8 cellular contexts compared by ENCODE assay signal in the genomic region with DNA sequence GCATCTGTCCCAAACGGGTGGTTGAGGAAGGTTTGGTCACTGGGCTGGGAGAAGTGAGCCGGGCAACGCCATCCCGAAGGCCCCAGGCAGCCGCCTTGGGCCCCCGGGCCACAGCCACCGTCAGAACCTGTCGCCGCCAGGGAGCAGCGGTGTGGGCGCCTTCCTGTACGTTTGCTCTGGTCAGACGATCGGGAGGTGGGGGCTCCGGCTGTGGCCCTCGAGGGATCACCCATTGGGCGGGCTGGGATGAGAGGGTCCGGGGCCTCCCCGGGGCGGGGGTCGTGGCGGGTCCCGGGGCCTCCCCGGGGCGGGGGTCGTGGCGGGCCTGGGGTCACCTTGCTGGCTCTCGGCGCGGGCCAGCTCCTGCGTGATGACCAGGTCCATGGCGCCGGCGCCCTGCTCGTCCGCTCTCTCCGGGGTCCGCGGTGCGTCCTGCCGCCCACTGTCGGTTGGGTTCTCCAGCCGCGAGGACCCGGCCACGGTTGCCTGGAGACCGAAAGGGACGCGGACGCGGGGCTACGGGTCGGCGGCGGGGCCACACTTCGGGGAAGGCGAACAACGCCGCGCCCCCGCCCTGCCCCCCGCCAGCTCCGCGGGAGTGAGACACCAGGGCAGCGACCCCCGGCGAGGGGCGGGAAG. TPM values are rescaled to one million over a fixed set of nuclear protein-coding genes. Genes with fewer than 3 reads are reported as not detected.
DNase-seq lines count a peak whose midpoint lies in the region; ATAC-seq and TF ChIP-seq lines count a peak whose summit lies in the region.

A gene (minus strand): TSS at position 470 of the 639 bp plus-strand sequence. CDS start 86 bp downstream, at position 384.

- TF ChIP-seq CTCF in SK-N-SH (IDR thresholded peaks at IDR 0.05) (peak; percentile 14; the same call in 1 of the 2 replicates), esophagus muscularis mucosa (IDR thresholded peaks at IDR 0.05) (no peak)

- CTCF ChIA-PET in SK-N-SH (lab: Yijun Ruan, JAX), result interaction anchor here (1.3 kb wide), 1 partner anchor 183 kb away, joined by 6 read pairs; no protein-coding TSS in a partner anchor

- intact Hi-C loops in esophagus muscularis mucosa (cut with DNase I), result no loop called here

- no peak within 1 kb of the TSS; a peak in 1 of 4 replicates for H3K27ac ChIP-seq in SK-N-SH (ENCODE audit: low read depth in 2 of 2, low read length in 1 of 2)
- no peak within 1 kb of the TSS for H3K27ac ChIP-seq in esophagus muscularis mucosa (replicated peaks in 1 of 4)
- no peak within 1 kb of the TSS for H3K27ac ChIP-seq in urinary bladder (ENCODE audit: low read depth)

- H3K4me3 ChIP-seq in SK-N-SH (ENCODE audit: low read depth in 2 of 2, low read length in 1 of 2), result peak within 1 kb of the TSS; percentile 64 to 73
- peak within 1 kb of the TSS; percentile 57 to 62 (median 61) for H3K4me3 ChIP-seq in esophagus muscularis mucosa
- H3K4me3 ChIP-seq in mucosa of stomach (ENCODE audit: low read length), result peak within 1 kb of the TSS; percentile 28
- peak within 1 kb of the TSS; percentile 41 for H3K4me3 ChIP-seq in urinary bladder (ENCODE audit: low read depth, low read length)

- WGBS in SK-N-SH (ENCODE audit: low lambda C conversion rate), result 5% methylated on average over 4 of the region's 68 CpGs
- 0% methylated on average over 10 of the region's 68 CpGs for WGBS in esophagus muscularis mucosa
- WGBS in urinary bladder, result 4% methylated on average over 68 of the region's 68 CpGs

- H3K27me3 ChIP-seq in SK-N-SH (ENCODE audit: insufficient read depth) (no peaks in the 10 kb centered on the region), esophagus muscularis mucosa (peaks cover 0 to 69% (median 18%) of the 10 kb centered on the region in 4 donors), mucosa of stomach (ENCODE audit: control insufficient read depth, insufficient read depth, low read length) (peaks cover 16% of the 10 kb centered on the region)

- no peaks in the 10 kb centered on the region for H3K79me2 ChIP-seq in SK-N-SH (ENCODE audit: insufficient read depth)

- DNase-seq in GM19238 (ENCODE audit: insufficient read length, low spot score) (peak; percentile 62), SK-N-SH (peak; percentile 97), esophagus muscularis mucosa (ENCODE audit: extremely low spot score) (no peak), SHP77 (lab: John Stamatoyannopoulos, UW) (no peak)

- peak within 1 kb of the TSS; percentile 86 for H2AFZ ChIP-seq in SK-N-SH (ENCODE audit: low read depth)

- TF ChIP-seq POLR2A in esophagus muscularis mucosa (IDR thresholded peaks at IDR 0.05; ENCODE audit: low read depth), result no peak

- peak within 1 kb of the TSS; percentile 65 for H3K9ac ChIP-seq in SK-N-SH
- peak within 1 kb of the TSS; percentile 39 for H3K9ac ChIP-seq in mucosa of stomach (ENCODE audit: low read length)

- TF ChIP-seq RAD21 in SK-N-SH (IDR thresholded peaks at IDR 0.05; ENCODE audit: low read length), result no peak

- no peaks in the 10 kb centered on the region for H3F3A ChIP-seq in SK-N-SH (replicated peaks; ENCODE audit: insufficient read depth)

- H3K9me2 ChIP-seq in SK-N-SH, result no peaks in the 10 kb centered on the region

- no peaks in the 10 kb centered on the region for H3K9me3 ChIP-seq in SK-N-SH
- H3K9me3 ChIP-seq in esophagus muscularis mucosa, result no peaks in the 10 kb centered on the region
- no peaks in the 10 kb centered on the region for H3K9me3 ChIP-seq in mucosa of stomach (ENCODE audit: control insufficient read depth, low read length)

- H4K20me1 ChIP-seq in SK-N-SH (ENCODE audit: insufficient read depth), result no peaks in the 10 kb centered on the region

- no peak; a peak in 1 of 4 replicates for TF ChIP-seq EP300 in SK-N-SH (IDR thresholded peaks at IDR 0.05; ENCODE audit: borderline replicate concordance in 1 of 2, low read depth in 1 of 2, low read length in 1 of 2)
- no peak for TF ChIP-seq EP300 in esophagus muscularis mucosa (IDR thresholded peaks at IDR 0.05)

- H3K4me1 ChIP-seq in SK-N-SH (ENCODE audit: control insufficient read depth in 1 of 2, insufficient read depth in 2 of 2, low read depth in 1 of 2, low read length in 1 of 2) (peaks cover 0 to 11% of the 10 kb centered on the region in 2 experiments; a peak in 1 of 4 replicates), esophagus muscularis mucosa (peaks cover 13 to 19% (median 16%) of the 10 kb centered on the region in 4 donors), mucosa of stomach (ENCODE audit: control insufficient read depth, insufficient read depth, low read length) (peaks cover 14% of the 10 kb centered on the region), urinary bladder (ENCODE audit: insufficient read depth) (no peaks in the 10 kb centered on the region)

- peaks cover 0 to under 1% of the 10 kb centered on the region in 2 experiments for H3K36me3 ChIP-seq in SK-N-SH (replicated peaks in 1 of 2; ENCODE audit: control insufficient read depth in 1 of 2, insufficient read depth in 2 of 2, low read length in 1 of 2)
- H3K36me3 ChIP-seq in esophagus muscularis mucosa, result no peaks in the 10 kb centered on the region
- H3K36me3 ChIP-seq in mucosa of stomach (ENCODE audit: control insufficient read depth, insufficient read depth, low read length), result no peaks in the 10 kb centered on the region
- H3K36me3 ChIP-seq in urinary bladder (ENCODE audit: insufficient read depth), result no peaks in the 10 kb centered on the region

- POLR2A ChIA-PET in SK-N-SH (lab: Yijun Ruan, JAX), result interaction anchor here (0.6 to 0.9 kb wide), 2 partner anchors 85 to 125 kb away, joined by 3 read pairs; no protein-coding TSS in a partner anchor

- H3K4me2 ChIP-seq in SK-N-SH, result peak within 1 kb of the TSS; percentile 98

- no peak for ATAC-seq in GM21515 (IDR thresholded peaks at IDR 0.05; ENCODE audit: unreplicated experiment)
- no peak for ATAC-seq in HG02852 (IDR thresholded peaks at IDR 0.05; ENCODE audit: unreplicated experiment)

TF ChIP-seq in SK-N-SH, 30 proteins besides CTCF, POLR2A, EP300 and RAD21:
- TF ChIP-seq, protein P1, sequence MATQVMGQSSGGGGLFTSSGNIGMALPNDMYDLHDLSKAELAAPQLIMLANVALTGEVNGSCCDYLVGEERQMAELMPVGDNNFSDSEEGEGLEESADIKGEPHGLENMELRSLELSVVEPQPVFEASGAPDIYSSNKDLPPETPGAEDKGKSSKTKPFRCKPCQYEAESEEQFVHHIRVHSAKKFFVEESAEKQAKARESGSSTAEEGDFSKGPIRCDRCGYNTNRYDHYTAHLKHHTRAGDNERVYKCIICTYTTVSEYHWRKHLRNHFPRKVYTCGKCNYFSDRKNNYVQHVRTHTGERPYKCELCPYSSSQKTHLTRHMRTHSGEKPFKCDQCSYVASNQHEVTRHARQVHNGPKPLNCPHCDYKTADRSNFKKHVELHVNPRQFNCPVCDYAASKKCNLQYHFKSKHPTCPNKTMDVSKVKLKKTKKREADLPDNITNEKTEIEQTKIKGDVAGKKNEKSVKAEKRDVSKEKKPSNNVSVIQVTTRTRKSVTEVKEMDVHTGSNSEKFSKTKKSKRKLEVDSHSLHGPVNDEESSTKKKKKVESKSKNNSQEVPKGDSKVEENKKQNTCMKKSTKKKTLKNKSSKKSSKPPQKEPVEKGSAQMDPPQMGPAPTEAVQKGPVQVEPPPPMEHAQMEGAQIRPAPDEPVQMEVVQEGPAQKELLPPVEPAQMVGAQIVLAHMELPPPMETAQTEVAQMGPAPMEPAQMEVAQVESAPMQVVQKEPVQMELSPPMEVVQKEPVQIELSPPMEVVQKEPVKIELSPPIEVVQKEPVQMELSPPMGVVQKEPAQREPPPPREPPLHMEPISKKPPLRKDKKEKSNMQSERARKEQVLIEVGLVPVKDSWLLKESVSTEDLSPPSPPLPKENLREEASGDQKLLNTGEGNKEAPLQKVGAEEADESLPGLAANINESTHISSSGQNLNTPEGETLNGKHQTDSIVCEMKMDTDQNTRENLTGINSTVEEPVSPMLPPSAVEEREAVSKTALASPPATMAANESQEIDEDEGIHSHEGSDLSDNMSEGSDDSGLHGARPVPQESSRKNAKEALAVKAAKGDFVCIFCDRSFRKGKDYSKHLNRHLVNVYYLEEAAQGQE (IDR thresholded peaks at IDR 0.05; ENCODE audit: low read depth, low read length), result no peak
- TF ChIP-seq YY1 (IDR thresholded peaks at IDR 0.05; ENCODE audit: low read depth), result no peak
- peak; percentile 96 for TF ChIP-seq SIN3A (IDR thresholded peaks at IDR 0.05; ENCODE audit: borderline replicate concordance, low read depth, low read length)
- TF ChIP-seq MEF2A (IDR thresholded peaks at IDR 0.05; ENCODE audit: borderline replicate concordance, low read depth), result no peak
- no peak for TF ChIP-seq GATA2 (CRISPR knock-in tag; IDR thresholded peaks at IDR 0.05)
- no peak for TF ChIP-seq FOXM1 (IDR thresholded peaks at IDR 0.05; ENCODE audit: low read depth)
- TF ChIP-seq FOSL2 (IDR thresholded peaks at IDR 0.05; ENCODE audit: borderline replicate concordance, low read depth), result no peak
- peak; percentile 75 for TF ChIP-seq CHD2 (IDR thresholded peaks at IDR 0.05; ENCODE audit: low read length, partially characterized antibody)
- no peak for TF ChIP-seq GABPA (IDR thresholded peaks at IDR 0.05; ENCODE audit: low read depth)
- TF ChIP-seq, protein P2, sequence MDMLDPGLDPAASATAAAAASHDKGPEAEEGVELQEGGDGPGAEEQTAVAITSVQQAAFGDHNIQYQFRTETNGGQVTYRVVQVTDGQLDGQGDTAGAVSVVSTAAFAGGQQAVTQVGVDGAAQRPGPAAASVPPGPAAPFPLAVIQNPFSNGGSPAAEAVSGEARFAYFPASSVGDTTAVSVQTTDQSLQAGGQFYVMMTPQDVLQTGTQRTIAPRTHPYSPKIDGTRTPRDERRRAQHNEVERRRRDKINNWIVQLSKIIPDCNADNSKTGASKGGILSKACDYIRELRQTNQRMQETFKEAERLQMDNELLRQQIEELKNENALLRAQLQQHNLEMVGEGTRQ (IDR thresholded peaks at IDR 0.05; ENCODE audit: borderline replicate concordance, low read depth, low read length), result no peak
- TF ChIP-seq POLR2AphosphoS5 (IDR thresholded peaks at IDR 0.05; ENCODE audit: low read depth, low read length), result no peak
- no peak for TF ChIP-seq EZH2phosphoT487 (IDR thresholded peaks at IDR 0.05; ENCODE audit: borderline replicate concordance, low read depth)
- TF ChIP-seq MXI1 (IDR thresholded peaks at IDR 0.05; ENCODE audit: low read depth, low read length), result peak; percentile 86
- TF ChIP-seq ELF1 (IDR thresholded peaks at IDR 0.05), result peak; percentile 41; the same call in 1 of the 2 replicates

RNA-seq across cellular contexts. Expression of the gene that starts here (rescaled TPM):
- polyA plus RNA-seq in SK-N-SH (2012; rRNA removed) (3.9 and 4.9 TPM in 2 replicates), urinary bladder (not detected)
- 3.8 and 4.1 TPM in 2 replicates for polyA plus RNA-seq in SK-N-SH (2012; cell fraction: cytosol; rRNA removed)
- 9.4 and 11.4 TPM in 2 replicates for polyA plus RNA-seq in SK-N-SH (2012; cell fraction: nucleus; rRNA removed)
- total RNA-seq in esophagus muscularis mucosa (1 to 10 TPM in 1 of 4 donors, under 1 TPM in 3; under 0.01 to 1.3 (median 0.28) TPM), urinary bladder (0.53 TPM)

Comparison
In these comparisons a context has a peak if more than half of its experiments do, and no peak if none do; other contexts are left out.
1. DNase-seq: peak in GM19238 (single experiment) and SK-N-SH (single experiment); none in esophagus muscularis mucosa (single experiment) and SHP77 (0 of 2).
2. Peak in every context shown above with its lines, with median percentiles within 50 percentile points of each other: H3K4me3 ChIP-seq.